In the genomic region with DNA sequence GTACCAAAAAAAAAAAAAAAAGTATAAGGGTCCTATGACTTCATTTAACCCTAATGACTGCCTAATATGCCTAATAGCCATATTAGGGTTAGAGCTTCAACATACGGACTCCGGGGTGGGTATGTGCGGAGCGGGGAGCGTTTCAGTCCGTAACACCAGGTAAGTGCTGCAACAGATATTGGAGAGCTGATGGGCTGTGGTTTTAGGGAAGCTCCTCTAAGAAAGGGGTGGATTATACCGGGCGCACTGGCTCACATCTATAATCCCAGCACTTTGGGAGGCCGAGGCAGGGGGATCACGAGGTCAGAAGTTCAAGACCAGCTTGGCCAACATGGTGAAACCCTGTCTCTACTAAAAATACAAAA, we compare ENCODE assay signal across 8 cellular contexts. TPM values are rescaled to one million over a fixed set of nuclear protein-coding genes. Genes with fewer than 3 reads are reported as not detected.
DNase-seq lines count a peak whose midpoint lies in the region; ATAC-seq and TF ChIP-seq lines count a peak whose summit lies in the region.

No MANE protein-coding gene starts in this region.

- H3K4me1 ChIP-seq in CD8-positive, alpha-beta T cell (ENCODE audit: insufficient read depth, low read length), result peaks cover 55% of the 10 kb centered on the region
- H3K4me1 ChIP-seq in Karpas-422 (ENCODE audit: low read length) (peaks cover 36% of the 10 kb centered on the region), neural progenitor cell (peaks cover 10% of the 10 kb centered on the region)

- CTCF ChIA-PET in CD8-positive, alpha-beta T cell (lab: Charles Lee), result interaction anchor here (1.1 to 2.7 kb wide), 5 partner anchors 18 to 392 kb away, joined by 3 to 10 read pairs (median 5); partner anchors contain the start of gene TXNDC11

- DNase-seq in CD8-positive, alpha-beta T cell, result no peak
- DNase-seq in Karpas-422, result no peak
- no peak for DNase-seq in central memory CD8-positive, alpha-beta T cell (ENCODE audit: low spot score in 2 of 2)
- DNase-seq in neural progenitor cell (ENCODE audit: low spot score), result no peak
- no peak for DNase-seq in DMS79 treated with DMSO at 0.1 percent for 48 hours (lab: John Stamatoyannopoulos, UW)
- no peak for DNase-seq in NCI-H774 (lab: John Stamatoyannopoulos, UW)
- DNase-seq in GM10266 (ENCODE audit: extremely low spot score), result no peak
- DNase-seq in putamen (ENCODE audit: low spot score), result no peak

- peak overlapping the region; percentile 96 for H3K4me2 ChIP-seq in Karpas-422 (ENCODE audit: low read depth, low read length, poor library complexity, severe bottlenecking)
- H3K4me2 ChIP-seq in neural progenitor cell, result peak overlapping the region; percentile 95

- peak overlapping the region; percentile 99 for H3K27ac Mint-ChIP-seq in CD8-positive, alpha-beta T cell
- peak overlapping the region; percentile 91 for H3K27ac Mint-ChIP-seq in central memory CD8-positive, alpha-beta T cell (ENCODE audit: low read depth)
- peak overlapping the region; percentile 82 for H3K27ac Mint-ChIP-seq in neural progenitor cell

- peaks cover 25% of the 10 kb centered on the region for H3F3A ChIP-seq in neural progenitor cell (ENCODE audit: low read depth)

- H3K36me3 ChIP-seq in CD8-positive, alpha-beta T cell (ENCODE audit: insufficient read depth, low read length), result no peaks in the 10 kb centered on the region
- H3K36me3 ChIP-seq in Karpas-422 (ENCODE audit: insufficient read depth, low read length) (peaks cover 4% of the 10 kb centered on the region; the same call in 1 of the 2 replicates), neural progenitor cell (no peaks in the 10 kb centered on the region)

- no peaks in the 10 kb centered on the region for H3K27me3 ChIP-seq in CD8-positive, alpha-beta T cell (ENCODE audit: insufficient read depth, low read length)
- no peaks in the 10 kb centered on the region for H3K27me3 ChIP-seq in Karpas-422 (ENCODE audit: low read length)
- H3K27me3 ChIP-seq in neural progenitor cell, result no peaks in the 10 kb centered on the region

- peaks cover 6% of the 10 kb centered on the region for H4K20me1 ChIP-seq in Karpas-422 (ENCODE audit: insufficient read depth, low read depth, low read length)
- H4K20me1 ChIP-seq in neural progenitor cell (ENCODE audit: low read depth), result peaks cover 22% of the 10 kb centered on the region

- H3K9me3 Mint-ChIP-seq in CD8-positive, alpha-beta T cell, result no peaks in the 10 kb centered on the region
- H3K9me3 Mint-ChIP-seq in central memory CD8-positive, alpha-beta T cell, result no peaks in the 10 kb centered on the region
- no peaks in the 10 kb centered on the region for H3K9me3 Mint-ChIP-seq in neural progenitor cell

- no peaks in the 10 kb centered on the region for H3K27me3 Mint-ChIP-seq in CD8-positive, alpha-beta T cell (ENCODE audit: low read depth)
- H3K27me3 Mint-ChIP-seq in central memory CD8-positive, alpha-beta T cell, result no peaks in the 10 kb centered on the region
- H3K27me3 Mint-ChIP-seq in neural progenitor cell (ENCODE audit: insufficient read depth, low read depth), result no peaks in the 10 kb centered on the region

- POLR2A ChIA-PET in CD8-positive, alpha-beta T cell (lab: Charles Lee), result interaction anchor here (0.6 to 3.6 kb wide), 3 partner anchors 9 to 51 kb away, joined by 5 to 26 read pairs (median 8); no protein-coding TSS in a partner anchor

- H3K9me2 ChIP-seq in Karpas-422 (replicated peaks; ENCODE audit: insufficient read depth, low read length), result no peaks in the 10 kb centered on the region

- H3K27ac ChIP-seq in CD8-positive, alpha-beta T cell (ENCODE audit: low read depth, low read length), result no peak overlapping the region
- H3K27ac ChIP-seq in Karpas-422 (ENCODE audit: low read length) (no peak overlapping the region), neural progenitor cell (no peak overlapping the region)

- H3K79me2 ChIP-seq in Karpas-422 (ENCODE audit: low read length), result peaks cover 33% of the 10 kb centered on the region
- H3K79me2 ChIP-seq in neural progenitor cell (ENCODE audit: low read depth), result peaks cover 52% of the 10 kb centered on the region

- no peak for ATAC-seq in CD8-positive, alpha-beta T cell
- ATAC-seq in central memory CD8-positive, alpha-beta T cell (replicated peaks; ENCODE audit: extremely low read depth, poor library complexity, severe bottlenecking), result no peak

- intact Hi-C loops in CD8-positive, alpha-beta T cell (cut with DNase I, micrococcal nuclease), result loop anchor here (5.0 kb wide), 5 partner anchors 118 to 852 kb away; partner anchors contain the start of genes GSPT1 (in 1 of the 2), SNN (in 1 of the 2), SNX29 (in 1 of the 2) and SOCS1 (in 1 of the 2)

- no peaks in the 10 kb centered on the region for H3K9me3 ChIP-seq in CD8-positive, alpha-beta T cell (ENCODE audit: low read length)
- H3K9me3 ChIP-seq in Karpas-422 (ENCODE audit: low read length), result no peaks in the 10 kb centered on the region
- H3K9me3 ChIP-seq in neural progenitor cell (ENCODE audit: low read depth), result no peaks in the 10 kb centered on the region

- H2AFZ ChIP-seq in Karpas-422 (ENCODE audit: low read length) (no peak overlapping the region), neural progenitor cell (replicated peaks) (no peak overlapping the region)

- H3K4me3 Mint-ChIP-seq in CD8-positive, alpha-beta T cell, result peak overlapping the region; percentile 45
- H3K4me3 Mint-ChIP-seq in central memory CD8-positive, alpha-beta T cell, result peak overlapping the region; percentile 88
- peak overlapping the region; percentile 93 for H3K4me3 Mint-ChIP-seq in neural progenitor cell

- H3K9ac ChIP-seq in Karpas-422 (ENCODE audit: low read length), result no peak overlapping the region
- H3K9ac ChIP-seq in neural progenitor cell, result no peak overlapping the region

- TF ChIP-seq CTCF in CD8-positive, alpha-beta T cell (IDR thresholded peaks at IDR 0.05), result no peak
- TF ChIP-seq CTCF in neural progenitor cell (IDR thresholded peaks at IDR 0.05), result no peak
- no peak for TF ChIP-seq CTCF in GM10266 (IDR thresholded peaks at IDR 0.05; ENCODE audit: control insufficient read depth, insufficient read depth, low read depth, missing control alignments)

- peaks cover 53% of the 10 kb centered on the region for H3K4me1 Mint-ChIP-seq in CD8-positive, alpha-beta T cell (ENCODE audit: low read depth)
- peaks cover 51% of the 10 kb centered on the region for H3K4me1 Mint-ChIP-seq in central memory CD8-positive, alpha-beta T cell
- peaks cover 39% of the 10 kb centered on the region for H3K4me1 Mint-ChIP-seq in neural progenitor cell

- H3K36me3 Mint-ChIP-seq in CD8-positive, alpha-beta T cell, result peaks cover 18% of the 10 kb centered on the region
- peaks cover 16% of the 10 kb centered on the region for H3K36me3 Mint-ChIP-seq in central memory CD8-positive, alpha-beta T cell (ENCODE audit: insufficient read depth)
- H3K36me3 Mint-ChIP-seq in neural progenitor cell, result peaks cover 6% of the 10 kb centered on the region

- no peak overlapping the region for H3K4me3 ChIP-seq in CD8-positive, alpha-beta T cell (ENCODE audit: low read depth, low read length)
- H3K4me3 ChIP-seq in Karpas-422 (ENCODE audit: low read length), result no peak overlapping the region
- peak overlapping the region; percentile 88 for H3K4me3 ChIP-seq in neural progenitor cell

RNA-seq across cellular contexts. Expression of gene ZC3H7A, which starts 1.9 kb away (rescaled TPM):
- 100 to 1,000 TPM; 105 to 106 TPM for total RNA-seq in CD8-positive, alpha-beta T cell
- 28.4 and 54.9 TPM in 2 replicates for total RNA-seq in Karpas-422 (2014; rRNA removed; shearing (Covaris generic); ENCODE audit: low replicate concordance)
- total RNA-seq in neural progenitor cell (ENCODE audit: low replicate concordance), result 33.8 and 82.6 TPM in 2 replicates

RNA-seq across cellular contexts. Expression of gene RSL1D1, which starts 52.3 kb away (rescaled TPM):
- total RNA-seq in CD8-positive, alpha-beta T cell, result 100 to 1,000 TPM; 235 to 242 TPM
- 171 and 183 TPM in 2 replicates for total RNA-seq in Karpas-422 (2014; rRNA removed; shearing (Covaris generic); ENCODE audit: low replicate concordance)
- 183 and 384 TPM in 2 replicates for total RNA-seq in neural progenitor cell (ENCODE audit: low replicate concordance)

RNA-seq across cellular contexts. Expression of gene TXNDC11, which starts 56.3 kb away (rescaled TPM):
- 100 to 1,000 TPM; 118 to 130 TPM for total RNA-seq in CD8-positive, alpha-beta T cell
- 28.5 and 49.6 TPM in 2 replicates for total RNA-seq in Karpas-422 (2014; rRNA removed; shearing (Covaris generic); ENCODE audit: low replicate concordance)
- 7.4 and 11.4 TPM in 2 replicates for total RNA-seq in neural progenitor cell (ENCODE audit: low replicate concordance)
